24 cellular contexts compared by ENCODE assay signal in genomic region chr7:140989068-140989467, GRCh38. TPM values are rescaled to one million over a fixed set of nuclear protein-coding genes. Genes with fewer than 3 reads are reported as not detected.
DNase-seq lines count a peak whose midpoint lies in the region; ATAC-seq, FAIRE-seq and TF ChIP-seq lines count a peak whose summit lies in the region.
"Had no signal": no experiment of that assay in that cellular context is flagged by ENCODE, and none has a peak within 500 bp of the region (broad histone marks: within the 10 kb centered on the region; RNA-seq: fewer than 3 reads in every experiment).

No MANE protein-coding gene starts in this region.

- no peak overlapping the region for H3K23ac ChIP-seq in mesendoderm (ENCODE audit: low read length)

- no peak overlapping the region for H3K27ac ChIP-seq in mesendoderm (ENCODE audit: low read depth, low read length)
- H3K27ac ChIP-seq: lower lobe of right lung, ovary, vagina had no signal

- DNase-seq in mesendoderm = peak; percentile 6
- no peak for DNase-seq in HT-29 (ENCODE audit: low spot score)
- DNase-seq in activated naive CD4-positive, alpha-beta T cell treated with anti-CD3 and anti-CD28 coated beads, Interleukin-2, amount 10 ng/mL, durations not matched to agents 7 days and 5 days = no peak
- no peak for DNase-seq in GM12891 (ENCODE audit: insufficient read length, low spot score)
- DNase-seq: activated CD4-positive, alpha-beta T cell treated with anti-CD3 and anti-CD28 coated beads, Interleukin-2, amount 50 U/mL, for 4 hours; activated naive CD4-positive, alpha-beta T cell treated with Interleukin-2 at 50 U/mL for 16 hours; activated T-cell treated with anti-CD3 and anti-CD28 coated beads for 4 hours; AML-193; aorta; COR-L47; effector memory CD4-positive, alpha-beta T cell; lower lobe of right lung; MM.1S; NCI-H1930; ovary; Right ventricle myocardium superior; stimulated activated CD4-positive, alpha-beta T cell treated with anti-CD3 and anti-CD28 coated beads, Interleukin-4, amount 100 ng/mL, for 24 hours; substantia nigra had no signal

- no peak overlapping the region for H3K27ac Mint-ChIP-seq in activated naive CD4-positive, alpha-beta T cell treated with anti-CD3 and anti-CD28 coated beads, Interleukin-2, amount 10 ng/mL, durations not matched to agents 7 days and 5 days
- H3K27ac Mint-ChIP-seq: IgD-negative memory B cell had no signal

- no peak overlapping the region for H2BK5ac ChIP-seq in mesendoderm (ENCODE audit: low read length)

- no peak overlapping the region for H3K4me3 ChIP-seq in mesendoderm (ENCODE audit: low read length)
- H3K4me3 ChIP-seq: lower lobe of right lung, ovary, vagina had no signal

- ATAC-seq in GM18520 (IDR thresholded peaks at IDR 0.05; ENCODE audit: unreplicated experiment) (peak; percentile 61), GM19467 (IDR thresholded peaks at IDR 0.05; ENCODE audit: unreplicated experiment) (peak; percentile 81), HG03571 (IDR thresholded peaks at IDR 0.05; ENCODE audit: unreplicated experiment) (peak; percentile 81)
- ATAC-seq: lower lobe of right lung had no signal

- FAIRE-seq in GM12891 (lab: Jason Lieb, UNC) = no peak
- FAIRE-seq: GM12892 had no signal

- no peak overlapping the region for H3K4me3 Mint-ChIP-seq in activated naive CD4-positive, alpha-beta T cell treated with anti-CD3 and anti-CD28 coated beads, Interleukin-2, amount 10 ng/mL, durations not matched to agents 7 days and 5 days
- H3K4me3 Mint-ChIP-seq: IgD-negative memory B cell had no signal

- H3K4ac ChIP-seq in mesendoderm (ENCODE audit: low read depth, low read length) = no peak overlapping the region

- H3K4me1 ChIP-seq in mesendoderm (ENCODE audit: control insufficient read depth, low read depth, low read length) = no peaks in the 10 kb centered on the region
- H3K4me1 ChIP-seq: lower lobe of right lung, vagina had no signal

- no peak overlapping the region for H3K18ac ChIP-seq in mesendoderm (ENCODE audit: low read length)

- no peaks in the 10 kb centered on the region for H3K79me1 ChIP-seq in mesendoderm (ENCODE audit: low read length)

- no peak overlapping the region for H4K8ac ChIP-seq in mesendoderm (ENCODE audit: low read depth, low read length)

- no peaks in the 10 kb centered on the region for H3K36me3 Mint-ChIP-seq in activated naive CD4-positive, alpha-beta T cell treated with anti-CD3 and anti-CD28 coated beads, Interleukin-2, amount 10 ng/mL, durations not matched to agents 7 days and 5 days
- H3K36me3 Mint-ChIP-seq: IgD-negative memory B cell had no signal

- TF ChIP-seq POLR2A in GM12891 (IDR thresholded peaks at IDR 0.05; ENCODE audit: low read depth, low read length) = no peak

- H3K9me3 Mint-ChIP-seq in activated naive CD4-positive, alpha-beta T cell treated with anti-CD3 and anti-CD28 coated beads, Interleukin-2, amount 10 ng/mL, durations not matched to agents 7 days and 5 days = no peaks in the 10 kb centered on the region

- H2BK15ac ChIP-seq in mesendoderm (replicated peaks; ENCODE audit: low read depth) = no peak overlapping the region

- H3K9ac ChIP-seq in mesendoderm (ENCODE audit: low read length) = no peak overlapping the region

- H3K27me3 Mint-ChIP-seq in activated naive CD4-positive, alpha-beta T cell treated with anti-CD3 and anti-CD28 coated beads, Interleukin-2, amount 10 ng/mL, durations not matched to agents 7 days and 5 days = peaks cover 10% of the 10 kb centered on the region

- H4K5ac ChIP-seq in mesendoderm (ENCODE audit: low read length) = no peak overlapping the region

- H3K79me2 ChIP-seq in mesendoderm (ENCODE audit: control insufficient read depth, insufficient read depth, low read length) = no peaks in the 10 kb centered on the region

- no peak overlapping the region for H3K4me2 ChIP-seq in mesendoderm (ENCODE audit: low read length)

- no peaks in the 10 kb centered on the region for H3K4me1 Mint-ChIP-seq in activated naive CD4-positive, alpha-beta T cell treated with anti-CD3 and anti-CD28 coated beads, Interleukin-2, amount 10 ng/mL, durations not matched to agents 7 days and 5 days
- H3K4me1 Mint-ChIP-seq: IgD-negative memory B cell had no signal

- no peaks in the 10 kb centered on the region for H3K36me3 ChIP-seq in mesendoderm (ENCODE audit: control insufficient read depth, insufficient read depth, low read length)
- H3K36me3 ChIP-seq: lower lobe of right lung, ovary, vagina had no signal

- H3K56ac ChIP-seq in mesendoderm (ENCODE audit: low read length) = no peak overlapping the region

- H2BK120ac ChIP-seq in mesendoderm (ENCODE audit: low read depth, low read length) = no peak overlapping the region

- CTCF ChIA-PET in activated naive CD4-positive, alpha-beta T cell treated with anti-CD3 and anti-CD28 coated beads, Interleukin-2, amount 10 ng/mL, durations not matched to agents 7 days and 5 days (lab: Charles Lee) = no interaction called here

- no peaks in the 10 kb centered on the region for H3K27me3 ChIP-seq in mesendoderm (ENCODE audit: insufficient read depth, low read length, poor library complexity)
- H3K27me3 ChIP-seq: ovary, vagina had no signal

- no peak overlapping the region for H2AK5ac ChIP-seq in mesendoderm (ENCODE audit: low read length)

TF ChIP-seq in GM12891, 5 proteins besides CTCF, POLR2A, EP300 and RAD21:
- TF ChIP-seq POU2F2 (IDR thresholded peaks at IDR 0.05; ENCODE audit: low read depth, low read length) = no peak
- no peak for TF ChIP-seq SPI1 (IDR thresholded peaks at IDR 0.05; ENCODE audit: low read depth, low read length)
- no peak for TF ChIP-seq TAF1 (IDR thresholded peaks at IDR 0.05; ENCODE audit: low read depth, low read length)
- TF ChIP-seq POLR2AphosphoS5 (IDR thresholded peaks at IDR 0.05; ENCODE audit: low read depth, low read length) = no peak
- TF ChIP-seq PAX5 (IDR thresholded peaks at IDR 0.05; ENCODE audit: insufficient read depth, low read length, severe bottlenecking) = no peak
TF ChIP-seq in GM12891: peak in this region for 0.

RNA-seq across cellular contexts. Expression of gene MRPS33, which starts 25.7 kb away (rescaled TPM):
- polyA plus RNA-seq in mesendoderm (2013, experiment 1 of 2) = 85.4 TPM
- polyA plus RNA-seq in mesendoderm (2013, experiment 2 of 2) = 89.0 TPM
- total RNA-seq in HT-29 (2014; rRNA removed; shearing (Covaris generic)) = 28.0 and 46.5 TPM in 2 replicates
- 132 TPM for polyA plus RNA-seq in GM12891 (2012; ENCODE audit: low read depth, missing spikeins)
